In genomic region chr18:30687501-30687900, GRCh38 we compare ENCODE assay signal across 23 cellular contexts.
DNase-seq lines count a peak whose midpoint lies in the region; ATAC-seq, FAIRE-seq and TF ChIP-seq lines count a peak whose summit lies in the region.
"Had no signal": no experiment of that assay in that cellular context is flagged by ENCODE, and none has a peak within 500 bp of the region (broad histone marks: within the 10 kb centered on the region; RNA-seq: fewer than 3 reads in every experiment).

No MANE protein-coding gene starts in this region.

- no peak for TF ChIP-seq CTCF in K562 (IDR thresholded peaks at IDR 0.05 in 2 of 3, conservative IDR thresholded peaks at IDR 0.05 in 1 of 3; ENCODE audit: insufficient read depth in 2 of 3, low read depth in 1 of 3, low read length in 3 of 3)
- no peak for TF ChIP-seq CTCF in foreskin fibroblast (IDR thresholded peaks at IDR 0.05; ENCODE audit: low read depth, low read length)
- no peak for TF ChIP-seq CTCF in transverse colon (IDR thresholded peaks at IDR 0.05)

- no peak overlapping the region for H3K9ac ChIP-seq in K562 (ENCODE audit: insufficient read depth in 1 of 2, low read depth in 2 of 2, low read length in 2 of 2)
- H3K9ac ChIP-seq: BLaER1 treated with 17β-estradiol and CSF1 and Interleukin-3, amounts not matched to agents 10 nM and 100 nM had no signal

- CTCF ChIA-PET in K562 (lab: Yijun Ruan, JAX; ENCODE audit: low intra/inter-chr PET ratio), result no interaction called here

- POLR2A ChIA-PET in K562 (lab: Yijun Ruan, JAX), result interaction anchor here (1.3 kb wide), 1 partner anchor 8 kb away, joined by 3 read pairs; no protein-coding TSS in a partner anchor

- no peak overlapping the region for H3K4me2 ChIP-seq in K562 (ENCODE audit: insufficient read depth, low read length)
- H3K4me2 ChIP-seq: A549; BLaER1 treated with 17β-estradiol and CSF1 and Interleukin-3, amounts not matched to agents 10 nM and 100 nM had no signal

- DNase-seq in COLO829 (ENCODE audit: low spot score) (peak; percentile 16), HT1080 (ENCODE audit: low read depth) (peak; percentile 4), K562 (ENCODE audit: extremely low read depth in 1 of 4, low spot score in 3 of 4) (no peak), foreskin fibroblast (no peak), transverse colon (no peak)
- no peak for DNase-seq in stimulated activated naive CD4-positive, alpha-beta T cell (lab: John Stamatoyannopoulos, UW)
- DNase-seq: AML-193; CD4-positive, alpha-beta T cell; CD8-positive, alpha-beta T cell; COR-L47; DMS 273 treated with DMSO at 0.1 percent for 48 hours; DMS153; DMS53; DMS79; DND-41; EL; GF-D8 had no signal

- no peaks in the 10 kb centered on the region for H3K36me3 ChIP-seq in K562 (ENCODE audit: control insufficient read depth, insufficient read depth, low read length)
- no peaks in the 10 kb centered on the region for H3K36me3 ChIP-seq in transverse colon
- H3K36me3 ChIP-seq: BLaER1 treated with 17β-estradiol and CSF1 and Interleukin-3, amounts not matched to agents 10 nM and 100 nM had no signal

- 0 out of 2 replicates have a peak overlapping the region, but pooled peaks have one; percentile 30 for H2AFZ ChIP-seq in K562 (ENCODE audit: low read depth, low read length)

- no peak for ATAC-seq in K562
- ATAC-seq: A549; CD8-positive, alpha-beta T cell had no signal

- TF ChIP-seq EP300 in K562 (IDR thresholded peaks at IDR 0.05; ENCODE audit: low read length) (no peak), transverse colon (IDR thresholded peaks at IDR 0.05; ENCODE audit: low read depth) (no peak)

- FAIRE-seq in K562 (lab: Jason Lieb, UNC), result no peak
- FAIRE-seq: A549, G401.6, GM12891 had no signal

- TF ChIP-seq RAD21 in K562 (CRISPR knock-in tag; conservative IDR thresholded peaks at IDR 0.05 in 1 of 2, IDR thresholded peaks at IDR 0.05 in 1 of 2), result no peak

- 54% methylated on average over 2 of the region's 2 CpGs for WGBS in K562 (ENCODE audit: insufficient coverage, low coverage, missing lambda C conversion rate)
- WGBS in transverse colon (ENCODE audit: low coverage in 1 of 2), 2 donors, result 63% methylated on average over 2 of the region's 2 CpGs; no CpG with 5 or more reads in 1 of the 2 donors

- no TSS peak for BruUV-seq in K562 (replicated peaks; lab: Mats Ljungman, UMichigan)

- H3K27me3 ChIP-seq in K562 (ENCODE audit: control insufficient read depth in 2 of 2, insufficient read depth in 2 of 2, low read length in 2 of 2) (no peaks in the 10 kb centered on the region), transverse colon (no peaks in the 10 kb centered on the region)
- H3K27me3 ChIP-seq: BLaER1 treated with 17β-estradiol and CSF1 and Interleukin-3, amounts not matched to agents 10 nM and 100 nM had no signal

- H3K4me1 ChIP-seq in K562 (replicated peaks in 1 of 2; ENCODE audit: control insufficient read depth in 2 of 2, insufficient read depth in 2 of 2, low read length in 2 of 2) (peaks cover 0 to 10% of the 10 kb centered on the region in 2 experiments; a peak in 2 of 5 replicates), transverse colon (no peaks in the 10 kb centered on the region)
- H3K4me1 ChIP-seq: A549; BLaER1 treated with 17β-estradiol and CSF1 and Interleukin-3, amounts not matched to agents 10 nM and 100 nM had no signal

- H3K9me3 ChIP-seq in K562 (replicated peaks; ENCODE audit: control insufficient read depth, insufficient read depth, low read depth, low read length) (no peaks in the 10 kb centered on the region), transverse colon (no peaks in the 10 kb centered on the region)
- H3K9me3 ChIP-seq: A549; BLaER1 treated with 17β-estradiol and CSF1 and Interleukin-3, amounts not matched to agents 10 nM and 100 nM had no signal

- H3K9me1 ChIP-seq in K562 (ENCODE audit: control insufficient read depth, insufficient read depth, low read length), result no peaks in the 10 kb centered on the region

- intact Hi-C loops in K562 (cut with micrococcal nuclease) (no loop called here), transverse colon (cut with DNase I; ENCODE audit: low total_unique reads) (no loop called here)

- no peaks in the 10 kb centered on the region for H4K20me1 ChIP-seq in K562 (replicated peaks; ENCODE audit: control insufficient read depth, insufficient read depth, low read length)
- H4K20me1 ChIP-seq: BLaER1 treated with 17β-estradiol and CSF1 and Interleukin-3, amounts not matched to agents 10 nM and 100 nM had no signal

- H3K27ac ChIP-seq in K562 (ENCODE audit: extremely low read depth, low read depth, low read length) (no peak overlapping the region), transverse colon (no peak overlapping the region)
- H3K27ac ChIP-seq: 22Rv1; A549; BLaER1 treated with 17β-estradiol and CSF1 and Interleukin-3, amounts not matched to agents 10 nM and 100 nM; C4-2B had no signal

- H3K79me2 ChIP-seq in K562 (ENCODE audit: control insufficient read depth, insufficient read depth, low read length), result no peaks in the 10 kb centered on the region

- no peak for TF ChIP-seq POLR2A in K562 (conservative IDR thresholded peaks at IDR 0.05)
- no peak for TF ChIP-seq POLR2A in transverse colon (IDR thresholded peaks at IDR 0.05)

- in situ Hi-C loops in K562 (cut with MboI), result no loop called here
- in situ Hi-C loops in transverse colon (cut with MboI; ENCODE audit: low pct_ligation_motif_present in 1 of 4, low pct_unique_long_range_greater_than_20kb in 1 of 4, low sequenced_read_pairs in 3 of 4), result no loop called here

- H3K4me3 ChIP-seq in K562, result no peak overlapping the region
- no peak overlapping the region for H3K4me3 ChIP-seq in foreskin fibroblast (ENCODE audit: low read depth in 1 of 2, low read length in 2 of 2)
- H3K4me3 ChIP-seq in transverse colon, result no peak overlapping the region
- H3K4me3 ChIP-seq: A549; BLaER1 treated with 17β-estradiol and CSF1 and Interleukin-3, amounts not matched to agents 10 nM and 100 nM had no signal

TF ChIP-seq in K562, 482 proteins besides CTCF, POLR2A, EP300 and RAD21:
- no peak for TF ChIP-seq ELF2 (CRISPR knock-in tag; IDR thresholded peaks at IDR 0.05)

Comparison
In these comparisons a context has a peak if more than half of its experiments do, and no peak if none do; other contexts are left out.
1. DNase-seq: peak in COLO829 (single experiment) and HT1080 (single experiment); none in K562 (0 of 4), stimulated activated naive CD4-positive, alpha-beta T cell (0 of 6), foreskin fibroblast (0 of 2) and transverse colon (single experiment).